Comparison of ENCODE assay signal across 8 cellular contexts in genomic region chr2:71131387-71132166, GRCh38. TPM values are rescaled to one million over a fixed set of nuclear protein-coding genes. Genes with fewer than 3 reads are reported as not detected.
DNase-seq lines count a peak whose midpoint lies in the region; ATAC-seq and TF ChIP-seq lines count a peak whose summit lies in the region.
"Not testable (repeated sequence)": the region's sequence is repeated elsewhere in the genome, so short reads cannot be mapped to it uniquely, and the experiment has no call there.

No MANE protein-coding gene starts in this region.

- H3K4me1 ChIP-seq in CD8-positive, alpha-beta memory T cell (ENCODE audit: insufficient read depth, low read length) = peaks cover 25% of the 10 kb centered on the region
- H3K4me1 ChIP-seq in HUES64 (ENCODE audit: insufficient read depth, low read length); rectal smooth muscle tissue (ENCODE audit: control insufficient read depth, insufficient read depth, low read length): not testable (repeated sequence)
- H3K4me1 ChIP-seq in SJSA1 (replicated peaks) (peaks cover 10% of the 10 kb centered on the region; the same call in 1 of the 2 replicates), heart left ventricle (peaks cover 0 to 43% (median 25%) of the 10 kb centered on the region in 12 donors), lung (ENCODE audit: control insufficient read depth in 2 of 2, insufficient read depth in 2 of 2, low read length in 2 of 2) (peaks cover 2 to 16% of the 10 kb centered on the region in 2 donors), upper lobe of left lung (peaks cover 25 to 40% (median 31%) of the 10 kb centered on the region in 4 donors)

- H3K27ac Mint-ChIP-seq in CD8-positive, alpha-beta memory T cell = not testable (repeated sequence)

- peak overlapping the region; percentile 99 for H3K4me3 ChIP-seq in CD8-positive, alpha-beta memory T cell (ENCODE audit: low read length)
- H3K4me3 ChIP-seq in HUES64 (ENCODE audit: low read length) = peak overlapping the region; percentile 74
- peak overlapping the region; percentile 80 for H3K4me3 ChIP-seq in SJSA1
- H3K4me3 ChIP-seq in coronary artery = peak overlapping the region; percentile 89
- peak overlapping the region in 11 of 12 donors; percentile 78 to 98 (median 91) for H3K4me3 ChIP-seq in heart left ventricle
- peak overlapping the region; percentile 93 for H3K4me3 ChIP-seq in lung
- peak overlapping the region; percentile 88 for H3K4me3 ChIP-seq in rectal smooth muscle tissue (ENCODE audit: low read length)
- peak overlapping the region in 3 of 4 donors; percentile 71 to 87 (median 84) for H3K4me3 ChIP-seq in upper lobe of left lung

- H3K27me3 Mint-ChIP-seq in CD8-positive, alpha-beta memory T cell = not testable (repeated sequence)

- POLR2A ChIA-PET in CD8-positive, alpha-beta memory T cell (lab: Charles Lee) = interaction anchor here (0.7 to 2.3 kb wide), 6 partner anchors 31 to 200 kb away, joined by 3 to 21 read pairs (median 8); partner anchors contain the start of genes NAGK, PAIP2B and ZNF638

- not testable (repeated sequence) for TF ChIP-seq CTCF in coronary artery (IDR thresholded peaks at IDR 0.05); heart left ventricle (IDR thresholded peaks at IDR 0.05); lung (IDR thresholded peaks at IDR 0.05; ENCODE audit: control extremely low read depth, extremely low read depth); upper lobe of left lung (IDR thresholded peaks at IDR 0.05)

- peak overlapping the region; percentile 78; the same call in 1 of the 2 replicates for H3K9ac ChIP-seq in HUES64 (ENCODE audit: low read depth, low read length)
- not testable (repeated sequence) for H3K9ac ChIP-seq in rectal smooth muscle tissue (ENCODE audit: low read length)

- H3K36me3 ChIP-seq in CD8-positive, alpha-beta memory T cell (ENCODE audit: insufficient read depth, low read length) = peaks cover 13% of the 10 kb centered on the region
- H3K36me3 ChIP-seq in HUES64 (ENCODE audit: insufficient read depth, low read length) (peaks cover 43% of the 10 kb centered on the region), SJSA1 (peaks cover 30% of the 10 kb centered on the region), heart left ventricle (peaks cover 0 to 43% (median 37%) of the 10 kb centered on the region in 9 donors), lung (ENCODE audit: control insufficient read depth in 2 of 2, insufficient read depth in 2 of 2, low read length in 2 of 2) (peaks cover 10% of the 10 kb centered on the region in 2 donors), upper lobe of left lung (peaks cover 11 to 35% (median 19%) of the 10 kb centered on the region in 4 donors)
- not testable (repeated sequence) for H3K36me3 ChIP-seq in rectal smooth muscle tissue (ENCODE audit: control insufficient read depth, insufficient read depth, low read length)

- H3K4me3 Mint-ChIP-seq in CD8-positive, alpha-beta memory T cell = not testable (repeated sequence)

- TF ChIP-seq EP300 in upper lobe of left lung (IDR thresholded peaks at IDR 0.05) = not testable (repeated sequence)

- not testable (repeated sequence) for ATAC-seq in heart left ventricle; lung (ENCODE audit: insufficient read depth, low FRiP score); upper lobe of left lung (ENCODE audit: low FRiP score in 2 of 2)

- DNase-seq in CD8-positive, alpha-beta memory T cell; SJSA1 (ENCODE audit: low read depth in 1 of 2, low spot score in 2 of 2); coronary artery (ENCODE audit: low spot score); heart left ventricle; lung (ENCODE audit: low spot score); upper lobe of left lung: not testable (repeated sequence)

- not testable (repeated sequence) for H3K27me3 ChIP-seq in CD8-positive, alpha-beta memory T cell (ENCODE audit: insufficient read depth, low read length, poor library complexity, severe bottlenecking); HUES64 (ENCODE audit: insufficient read depth, low read length); SJSA1 (replicated peaks); heart left ventricle; lung (ENCODE audit: control insufficient read depth, insufficient read depth); rectal smooth muscle tissue (ENCODE audit: control insufficient read depth, insufficient read depth, low read length); upper lobe of left lung

- H3K9me3 Mint-ChIP-seq in CD8-positive, alpha-beta memory T cell = not testable (repeated sequence)

- CTCF ChIA-PET in CD8-positive, alpha-beta memory T cell (lab: Charles Lee) = interaction anchor here (1.0 to 1.3 kb wide), 5 partner anchors 24 to 200 kb away, joined by 3 to 6 read pairs (median 4); partner anchors contain the start of genes NAGK and ZNF638

- not testable (repeated sequence) for H3K9me3 ChIP-seq in CD8-positive, alpha-beta memory T cell (ENCODE audit: low read length); HUES64 (ENCODE audit: insufficient read depth, low read depth, low read length); SJSA1 (replicated peaks); heart left ventricle; lung (ENCODE audit: control insufficient read depth in 2 of 2, insufficient read depth in 1 of 2, low read length in 1 of 2); upper lobe of left lung

- peak overlapping the region; percentile 92 for H3K27ac ChIP-seq in CD8-positive, alpha-beta memory T cell (ENCODE audit: low read depth, low read length)
- not testable (repeated sequence) for H3K27ac ChIP-seq in HUES64 (ENCODE audit: low read depth, low read length); SJSA1; rectal smooth muscle tissue (ENCODE audit: low read depth, low read length)
- H3K27ac ChIP-seq in coronary artery (peak overlapping the region in 1 of 2 donors; percentile 90), heart left ventricle (peak overlapping the region in 6 of 12 donors; percentile 91 to 99 (median 94)), lung (ENCODE audit: low read depth in 1 of 2, low read length in 1 of 2) (peak overlapping the region in 1 of 2 donors; percentile 15), upper lobe of left lung (peak overlapping the region in 2 of 4 donors; percentile 88 to 97)

- TF ChIP-seq POLR2A in heart left ventricle (IDR thresholded peaks at IDR 0.05); upper lobe of left lung (IDR thresholded peaks at IDR 0.05): not testable (repeated sequence)

- peaks cover 18 to 25% (median 22%) of the 10 kb centered on the region in 3 donors for H3K4me1 Mint-ChIP-seq in CD8-positive, alpha-beta memory T cell

- WGBS in HUES64 = 72% methylated on average over 7 of the region's 7 CpGs
- 49 to 59% (median 55%) methylated on average over 7 of the region's 7 CpGs for WGBS in heart left ventricle, 4 donors
- WGBS in lung, 2 donors = 56 to 62% methylated on average over 7 of the region's 7 CpGs
- whole genome bisulfite sequencing in upper lobe of left lung, 2 donors = 54 to 55% methylated on average over 7 of the region's 7 CpGs

- intact Hi-C loops in heart left ventricle (cut with DNase I) = not testable (repeated sequence)

- peaks cover 0 to 29% (median 7%) of the 10 kb centered on the region in 3 donors for H3K36me3 Mint-ChIP-seq in CD8-positive, alpha-beta memory T cell

RNA-seq across cellular contexts. Expression of gene MPHOSPH10, which starts 1.1 kb away (rescaled TPM):
- total RNA-seq in CD8-positive, alpha-beta memory T cell = 10 to 100 TPM; 57.8 to 65.4 TPM
- polyA plus RNA-seq in CD8-positive, alpha-beta memory T cell = 30.6 TPM
- 31.5 TPM for polyA plus RNA-seq in HUES64 (2013, experiment 1 of 2)
- 31.3 TPM for polyA plus RNA-seq in HUES64 (2013, experiment 2 of 2)
- 30.2 and 44.1 TPM in 2 replicates for total RNA-seq in SJSA1 (2014; rRNA removed; shearing (Covaris generic))
- total RNA-seq in heart left ventricle (10 to 100 TPM; 12.3 to 35.6 (median 22.7) TPM), lung (10 to 100 TPM; 24.7 to 25.2 TPM), upper lobe of left lung (10 to 100 TPM; 11.7 to 35.6 (median 25.8) TPM)
- polyA plus RNA-seq in heart left ventricle (10 to 100 TPM; 24.6 to 31.5 TPM), lung (10 to 100 TPM; 16.8 to 40.6 TPM)

RNA-seq across cellular contexts. Expression of gene MCEE, which starts 1.5 kb away (rescaled TPM):
- 10 to 100 TPM; 12.3 to 13.5 TPM for total RNA-seq in CD8-positive, alpha-beta memory T cell
- polyA plus RNA-seq in CD8-positive, alpha-beta memory T cell = 21.8 TPM
- 7.5 TPM for polyA plus RNA-seq in HUES64 (2013, experiment 1 of 2)
- 7.9 TPM for polyA plus RNA-seq in HUES64 (2013, experiment 2 of 2)
- 6.2 and 9.6 TPM in 2 replicates for total RNA-seq in SJSA1 (2014; rRNA removed; shearing (Covaris generic))
- 10 to 100 TPM; 23.8 to 36.8 (median 29.3) TPM for total RNA-seq in heart left ventricle
- 10 to 100 TPM; 27.3 to 35.6 TPM for polyA plus RNA-seq in heart left ventricle
- total RNA-seq in lung = 10 to 100 TPM; 18.1 to 32.3 TPM
- polyA plus RNA-seq in lung = 10 to 100 TPM; 16.4 to 25.1 TPM
- 10 to 100 TPM in 4 of 6 donors, 1 to 10 TPM in 2; 6.8 to 37.7 (median 18.6) TPM for total RNA-seq in upper lobe of left lung
